ENCODE assay signal across 8 cellular contexts in the genomic region with DNA sequence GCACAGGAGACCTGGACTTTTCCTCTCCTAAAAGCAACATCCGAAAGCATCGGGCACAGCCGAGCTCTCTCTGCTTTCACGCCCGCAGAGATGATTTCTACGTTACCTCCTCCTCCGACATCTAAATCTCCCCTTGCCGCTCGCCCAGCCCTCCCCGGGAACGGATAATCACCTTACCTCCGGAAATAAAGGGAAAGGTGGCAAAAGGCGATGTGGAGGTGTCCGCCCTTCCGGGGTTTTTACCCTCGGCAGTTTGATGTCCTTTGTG. TPM values are rescaled to one million over a fixed set of nuclear protein-coding genes. Genes with fewer than 3 reads are reported as not detected.
DNase-seq lines count a peak whose midpoint lies in the region; ATAC-seq and TF ChIP-seq lines count a peak whose summit lies in the region.

No MANE protein-coding gene starts in this region.

- intact Hi-C loops in mucosa of descending colon (cut with DNase I, micrococcal nuclease), result loop anchor here in 1 of 2 donors (5.0 kb wide), 1 partner anchor 46 kb away; no protein-coding TSS in a partner anchor
- intact Hi-C loops in activated naive CD4-positive, alpha-beta T cell treated with anti-CD3 and anti-CD28 coated beads for 36 hours (cut with micrococcal nuclease), result loop anchor here (2.0 to 5.0 kb wide), 3 partner anchors 281 to 1124 kb away; no protein-coding TSS in a partner anchor

- H3K4me1 ChIP-seq in mucosa of descending colon (ENCODE audit: low read depth), result peaks cover 16% of the 10 kb centered on the region

- peaks cover 13% of the 10 kb centered on the region for H3K36me3 Mint-ChIP-seq in activated naive CD4-positive, alpha-beta T cell treated with anti-CD3 and anti-CD28 coated beads for 36 hours (ENCODE audit: low read depth)

- CTCF ChIA-PET in activated naive CD4-positive, alpha-beta T cell treated with anti-CD3 and anti-CD28 coated beads for 36 hours (lab: Charles Lee), result interaction anchor here (0.9 kb wide), 1 partner anchor 51 kb away, joined by 3 read pairs; no protein-coding TSS in a partner anchor

- H3K4me1 Mint-ChIP-seq in activated naive CD4-positive, alpha-beta T cell treated with anti-CD3 and anti-CD28 coated beads for 36 hours (ENCODE audit: low read depth), result peaks cover 36% of the 10 kb centered on the region

- H3K27ac Mint-ChIP-seq in activated naive CD4-positive, alpha-beta T cell treated with anti-CD3 and anti-CD28 coated beads for 36 hours, result no peak overlapping the region

- peak; percentile 17 for DNase-seq in Ammon's horn (ENCODE audit: low spot score)
- no peak for DNase-seq in HFF-Myc (ENCODE audit: extremely low read depth, low read depth)
- DNase-seq in caudate nucleus (lab: John Stamatoyannopoulos, UW), result peak in 19 of 61 donors; percentile 8 to 67 (median 39)
- no peak for DNase-seq in mucosa of descending colon
- DNase-seq in activated naive CD4-positive, alpha-beta T cell treated with anti-CD3 and anti-CD28 coated beads for 36 hours, result no peak
- no peak for DNase-seq in kidney tubule cell (ENCODE audit: low spot score)
- DNase-seq in GDM1 (lab: John Stamatoyannopoulos, UW), result no peak

- TF ChIP-seq CTCF in HFF-Myc (IDR thresholded peaks at IDR 0.05; ENCODE audit: low read depth, low read length, missing control alignments) (no peak), mucosa of descending colon (IDR thresholded peaks at IDR 0.05) (no peak)

- no peaks in the 10 kb centered on the region for H3K9me3 Mint-ChIP-seq in activated naive CD4-positive, alpha-beta T cell treated with anti-CD3 and anti-CD28 coated beads for 36 hours

- no peaks in the 10 kb centered on the region for H3K27me3 Mint-ChIP-seq in activated naive CD4-positive, alpha-beta T cell treated with anti-CD3 and anti-CD28 coated beads for 36 hours (ENCODE audit: low read depth)

- ATAC-seq in mucosa of descending colon (no peak), HG02852 (IDR thresholded peaks at IDR 0.05; ENCODE audit: unreplicated experiment) (no peak)

- H3K4me3 Mint-ChIP-seq in activated naive CD4-positive, alpha-beta T cell treated with anti-CD3 and anti-CD28 coated beads for 36 hours, result no peak overlapping the region

- no peaks in the 10 kb centered on the region for H3K9me3 ChIP-seq in mucosa of descending colon

- H3K27ac ChIP-seq in caudate nucleus (ENCODE audit: low read depth, low read length), result peak overlapping the region; percentile 71

- H3K4me3 ChIP-seq in HFF-Myc (replicated peaks; ENCODE audit: low read depth, low read length), result peak overlapping the region; percentile 91
- H3K4me3 ChIP-seq in mucosa of descending colon, result peak overlapping the region; percentile 41

- H3K36me3 ChIP-seq in mucosa of descending colon (ENCODE audit: low read depth), result no peaks in the 10 kb centered on the region

RNA-seq across cellular contexts. Expression of gene SLC38A1, which starts 0.6 kb away (rescaled TPM):
- 100 to 1,000 TPM; 116 to 157 (median 132) TPM for total RNA-seq in mucosa of descending colon
- total RNA-seq in activated naive CD4-positive, alpha-beta T cell treated with anti-CD3 and anti-CD28 coated beads for 36 hours, result 100 to 1,000 TPM; 105 to 110 TPM
